9 cellular contexts compared by ENCODE assay signal in genomic region chr11:46296520-46297448, GRCh38. TPM values are rescaled to one million over a fixed set of nuclear protein-coding genes. Genes with fewer than 3 reads are reported as not detected.
DNase-seq lines count a peak whose midpoint lies in the region; ATAC-seq and TF ChIP-seq lines count a peak whose summit lies in the region.
"Had no signal": no experiment of that assay in that cellular context is flagged by ENCODE, and none has a peak within 500 bp of the region (broad histone marks: within the 10 kb centered on the region; RNA-seq: fewer than 3 reads in every experiment).

No MANE protein-coding gene starts in this region.

- H3K9me3 ChIP-seq in RWPE2 (ENCODE audit: severe bottlenecking) (no peaks in the 10 kb centered on the region), psoas muscle (no peaks in the 10 kb centered on the region)

- H3K36me3 ChIP-seq in RWPE2 (ENCODE audit: low read depth) (no peaks in the 10 kb centered on the region), psoas muscle (ENCODE audit: insufficient read depth in 1 of 2, low read depth in 1 of 2) (no peaks in the 10 kb centered on the region)

- 20 to 27% (median 20%) methylated on average over 21 to 26 of the region's 26 CpGs for WGBS in psoas muscle, 3 donors

- no peak overlapping the region for H3K27ac ChIP-seq in RWPE2 (ENCODE audit: poor library complexity, severe bottlenecking)
- no peak overlapping the region for H3K27ac ChIP-seq in psoas muscle
- H3K27ac ChIP-seq: VCaP had no signal

- H3K4me1 ChIP-seq in RWPE2 (ENCODE audit: insufficient read depth, poor library complexity, severe bottlenecking): peaks cover 18% of the 10 kb centered on the region
- H3K4me1 ChIP-seq in psoas muscle: peaks cover 12% of the 10 kb centered on the region

- H3K4me3 ChIP-seq in GM12875 (ENCODE audit: low read depth, low read length) (no peak overlapping the region), RWPE2 (ENCODE audit: severe bottlenecking) (no peak overlapping the region), psoas muscle (peak overlapping the region; percentile 75)

- no peaks in the 10 kb centered on the region for H3K27me3 ChIP-seq in RWPE2 (ENCODE audit: insufficient read depth, poor library complexity, severe bottlenecking)
- no peaks in the 10 kb centered on the region for H3K27me3 ChIP-seq in psoas muscle (ENCODE audit: insufficient read depth in 3 of 3, low read length in 2 of 3)

- DNase-seq in RWPE2 (ENCODE audit: low spot score): no peak
- peak; percentile 83 for DNase-seq in fibroblast of the conjunctiva (ENCODE audit: low read depth)
- peak; percentile 58 to 65 for DNase-seq in psoas muscle
- DNase-seq in anterior cingulate cortex (lab: John Stamatoyannopoulos, UW): no peak

- ATAC-seq in RWPE2 (ENCODE audit: low read depth) (no peak), psoas muscle (peak in 2 of 4 donors; percentile 33 to 42), HG02870 (IDR thresholded peaks at IDR 0.05; ENCODE audit: unreplicated experiment) (no peak), HG02798 (IDR thresholded peaks at IDR 0.05; ENCODE audit: poor library complexity, unreplicated experiment) (no peak), HG03025 (IDR thresholded peaks at IDR 0.05; ENCODE audit: low FRiP score, unreplicated experiment) (no peak)

- intact Hi-C loops in psoas muscle (cut with DNase I): no loop called here

- TF ChIP-seq CTCF in GM12875 (IDR thresholded peaks at IDR 0.05; ENCODE audit: borderline replicate concordance, insufficient read depth, low read depth, low read length): peak; percentile 37; the same call in 1 of the 2 replicates
- peak; percentile 15 for TF ChIP-seq CTCF in RWPE2 (IDR thresholded peaks at IDR 0.05; ENCODE audit: poor library complexity, severe bottlenecking)
- peak; percentile 29 for TF ChIP-seq CTCF in psoas muscle (IDR thresholded peaks at IDR 0.05)

RNA-seq across cellular contexts. Expression of gene CREB3L1, which starts 19.3 kb away (rescaled TPM):
- total RNA-seq in psoas muscle: 1 to 10 TPM; 2.2 to 6.9 (median 3.0) TPM
- polyA plus RNA-seq in psoas muscle: 1 to 10 TPM; 1.4 to 1.7 (median 1.6) TPM

RNA-seq across cellular contexts. Expression of gene DGKZ, which starts 50.5 kb away (rescaled TPM):
- total RNA-seq in psoas muscle: 100 to 1,000 TPM in 1 of 4 donors, 10 to 100 TPM in 3; 90.2 to 138 (median 96.2) TPM
- 10 to 100 TPM; 57.7 to 85.4 (median 62.0) TPM for polyA plus RNA-seq in psoas muscle

Comparison
In these comparisons a context has a peak if more than half of its experiments do, and no peak if none do; other contexts are left out.
1. DNase-seq: peak in fibroblast of the conjunctiva (single experiment) and psoas muscle (2 of 2); none in RWPE2 (single experiment) and anterior cingulate cortex (0 of 58).
2. Peak in every context shown above with its lines, with median percentiles within 50 percentile points of each other: CTCF ChIP-seq.